26 cellular contexts compared by ENCODE assay signal in genomic region chr2:129641371-129641770, GRCh38.
"Had no signal": no experiment of that assay in that cellular context is flagged by ENCODE, and none has a peak within 500 bp of the region (broad histone marks: within the 10 kb centered on the region; RNA-seq: fewer than 3 reads in every experiment).

No MANE protein-coding gene starts in this region.

- DNase-seq: colonic mucosa; cortex of kidney; dermis blood vessel endothelial cell; dorsolateral prefrontal cortex; effector CD4-positive, alpha-beta T cell; effector CD8-positive, alpha-beta T cell; effector memory CD4-positive, alpha-beta T cell; effector memory CD8-positive, alpha-beta T cell; endodermal cell; erythroblast; esophagus squamous epithelium; foreskin fibroblast; foreskin keratinocyte; foreskin melanocyte; gastrocnemius medialis; glutamatergic neuron; heart left ventricle; heart right ventricle had no signal

- FAIRE-seq: colon, endometrium, endothelial cell of umbilical vein, frontal cortex had no signal

- H3K36me3 ChIP-seq: colonic mucosa, esophagus squamous epithelium, gastrocnemius medialis, gastroesophageal sphincter, heart left ventricle, heart right ventricle had no signal

- H3K27me3 ChIP-seq: colonic mucosa, esophagus squamous epithelium, foreskin keratinocyte, gastrocnemius medialis, gastroesophageal sphincter had no signal

- ATAC-seq: effector memory CD8-positive, alpha-beta T cell; esophagus mucosa; foreskin keratinocyte; gastrocnemius medialis; gastroesophageal sphincter; heart left ventricle; heart right ventricle had no signal

- H3K27me3 Mint-ChIP-seq: dendritic cell treated with granulocyte-macrophage colony-stimulating factor and Interleukin-4, amounts not matched to agents 40 ng/mL and 50 ng/mL, for 4 days had no signal

- H3K4me3 ChIP-seq: colonic mucosa, dorsolateral prefrontal cortex, esophagus squamous epithelium, gastrocnemius medialis, gastroesophageal sphincter, heart left ventricle, heart right ventricle had no signal

- H3K9me3 ChIP-seq: colonic mucosa, esophagus squamous epithelium, gastrocnemius medialis, gastroesophageal sphincter, heart left ventricle, heart right ventricle had no signal

- H3K4me1 Mint-ChIP-seq: endodermal cell had no signal

- H3K9me3 Mint-ChIP-seq: endodermal cell had no signal

- H3K4me1 ChIP-seq: colonic mucosa, esophagus squamous epithelium, foreskin keratinocyte, gastrocnemius medialis, gastroesophageal sphincter, heart left ventricle, heart right ventricle had no signal

- H3K27ac Mint-ChIP-seq: dendritic cell treated with granulocyte-macrophage colony-stimulating factor and Interleukin-4, amounts not matched to agents 40 ng/mL and 50 ng/mL, for 4 days; effector memory CD8-positive, alpha-beta T cell; endodermal cell had no signal

- H3K27ac ChIP-seq: colonic mucosa, dorsolateral prefrontal cortex, epithelial cell of prostate, esophagus squamous epithelium, foreskin keratinocyte, gastrocnemius medialis, gastroesophageal sphincter, heart left ventricle, heart right ventricle had no signal

- H3K4me3 Mint-ChIP-seq: dendritic cell treated with granulocyte-macrophage colony-stimulating factor and Interleukin-4, amounts not matched to agents 40 ng/mL and 50 ng/mL, for 4 days; effector memory CD8-positive, alpha-beta T cell; endodermal cell had no signal
